ENCODE assay signal across 1 cellular context in genomic region chr17:64262422-64263260, GRCh38.
A peak's percentile ranks its signal among the peaks of the same experiment; 100 is the strongest.
TF ChIP-seq lines count a peak whose summit lies in the region.

Gene TEX2 (minus strand): TSS chr17:64263260. CDS start chr17:64214217, 49,043 bp downstream.

TF ChIP-seq in IMR-90, 13 proteins besides CTCF, POLR2A, EP300 and RAD21 (continued from another document):
- TF ChIP-seq, protein P1, sequence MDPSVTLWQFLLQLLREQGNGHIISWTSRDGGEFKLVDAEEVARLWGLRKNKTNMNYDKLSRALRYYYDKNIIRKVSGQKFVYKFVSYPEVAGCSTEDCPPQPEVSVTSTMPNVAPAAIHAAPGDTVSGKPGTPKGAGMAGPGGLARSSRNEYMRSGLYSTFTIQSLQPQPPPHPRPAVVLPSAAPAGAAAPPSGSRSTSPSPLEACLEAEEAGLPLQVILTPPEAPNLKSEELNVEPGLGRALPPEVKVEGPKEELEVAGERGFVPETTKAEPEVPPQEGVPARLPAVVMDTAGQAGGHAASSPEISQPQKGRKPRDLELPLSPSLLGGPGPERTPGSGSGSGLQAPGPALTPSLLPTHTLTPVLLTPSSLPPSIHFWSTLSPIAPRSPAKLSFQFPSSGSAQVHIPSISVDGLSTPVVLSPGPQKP (IDR thresholded peaks at IDR 0.05; ENCODE audit: borderline replicate concordance, low read depth, low read length) = no peak
- no peak for TF ChIP-seq SMC3 (IDR thresholded peaks at IDR 0.05; ENCODE audit: low read depth, low read length)
- TF ChIP-seq RFX5 (IDR thresholded peaks at IDR 0.05; ENCODE audit: low read depth, low read length) = no peak
- TF ChIP-seq FOS (IDR thresholded peaks at IDR 0.05; ENCODE audit: low read depth, low read length) = no peak
- TF ChIP-seq BHLHE40 (IDR thresholded peaks at IDR 0.05; ENCODE audit: low read depth, low read length) = no peak
- no peak for TF ChIP-seq USF2 (IDR thresholded peaks at IDR 0.05; ENCODE audit: low read depth, low read length)
- no peak for TF ChIP-seq MAFK (IDR thresholded peaks at IDR 0.05; ENCODE audit: low read depth, low read length)
- TF ChIP-seq MAZ (IDR thresholded peaks at IDR 0.05; ENCODE audit: borderline replicate concordance, low read depth, low read length) = no peak
- peak; percentile 73; the same call in 1 of the 2 replicates for TF ChIP-seq MXI1 (IDR thresholded peaks at IDR 0.05; ENCODE audit: borderline replicate concordance, low read depth, low read length)
- TF ChIP-seq CEBPB (IDR thresholded peaks at IDR 0.05; ENCODE audit: low read depth, low read length) = peak; percentile 52
- 0 out of 2 replicates have a peak, but pooled peaks have one; percentile 39 for TF ChIP-seq CHD1 (IDR thresholded peaks at IDR 0.05; ENCODE audit: low read depth, low read length)
